In genomic region chr4:1400861-1401408, GRCh38 we compare ENCODE assay signal across 23 cellular contexts. TPM values are rescaled to one million over a fixed set of nuclear protein-coding genes. Genes with fewer than 3 reads are reported as not detected.
DNase-seq lines count a peak whose midpoint lies in the region; ATAC-seq and TF ChIP-seq lines count a peak whose summit lies in the region.
"Had no signal": no experiment of that assay in that cellular context is flagged by ENCODE, and none has a peak within 500 bp of the region (broad histone marks: within the 10 kb centered on the region; RNA-seq: fewer than 3 reads in every experiment).

No MANE protein-coding gene starts in this region.

- intact Hi-C loops in HCT116 (cut with micrococcal nuclease) = no loop called here

- RAD21 ChIA-PET in HCT116 (lab: Charles Lee; ENCODE audit: low non-redundant PET in 1 of 2, low total read pairs in 2 of 2, uncharacterized antibody in 2 of 2, unreplicated experiment in 2 of 2) = no interaction called here

- no TSS peak for BruUV-seq in HCT116 (replicated peaks; lab: Mats Ljungman, UMichigan)

- CTCF ChIA-PET in HCT116 (lab: Charles Lee) = interaction anchor here (2.9 kb wide), 1 partner anchor 112 kb away, joined by 7 read pairs; no protein-coding TSS in a partner anchor

- H3K36me3 ChIP-seq in HCT116 (ENCODE audit: control insufficient read depth in 1 of 2, insufficient read depth in 2 of 2, low read length in 2 of 2) = no peaks in the 10 kb centered on the region
- H3K36me3 ChIP-seq: MG63, prostate gland, uterus had no signal

- no peak overlapping the region for H3K4me2 ChIP-seq in HCT116 (ENCODE audit: low read length)

- no peak overlapping the region for H3K4me3 ChIP-seq in HCT116 (replicated peaks in 1 of 2; ENCODE audit: low read depth in 1 of 2, low read length in 2 of 2)
- H3K4me3 ChIP-seq: MG63, prostate gland, uterus had no signal

- peaks cover 0 to 7% of the 10 kb centered on the region in 2 experiments; a peak in 2 of 4 replicates for H3K9me3 ChIP-seq in HCT116 (ENCODE audit: control insufficient read depth in 1 of 2, insufficient read depth in 1 of 2, low read depth in 1 of 2, low read length in 2 of 2)
- H3K9me3 ChIP-seq: MG63, prostate gland, uterus had no signal

- POLR2A ChIA-PET in HCT116 (lab: Charles Lee) = no interaction called here

- no peak for TF ChIP-seq POLR2A in HCT116 (IDR thresholded peaks at IDR 0.05; ENCODE audit: borderline replicate concordance, extremely low read depth, insufficient read depth, insufficient read length)

- H2AFZ ChIP-seq in HCT116 (ENCODE audit: low read depth, low read length, poor library complexity, severe bottlenecking) = no peak overlapping the region

- TF ChIP-seq CTCF in HCT116 (IDR thresholded peaks at IDR 0.05 in 2 of 3, conservative IDR thresholded peaks at IDR 0.05 in 1 of 3; ENCODE audit: borderline replicate concordance in 1 of 3, insufficient read depth in 1 of 3, low read depth in 2 of 3, low read length in 2 of 3) = no peak

- H3K9me2 ChIP-seq in HCT116 (ENCODE audit: insufficient read depth) = no peaks in the 10 kb centered on the region

- no peak for TF ChIP-seq RAD21 in HCT116 (IDR thresholded peaks at IDR 0.05; ENCODE audit: low read depth)

- 0 out of 2 replicates have a peak, but pooled peaks have one; percentile 27 for ATAC-seq in HCT116
- ATAC-seq in GM19328 (IDR thresholded peaks at IDR 0.05; ENCODE audit: unreplicated experiment) = no peak
- ATAC-seq: activated CD4-positive, alpha-beta T cell treated with anti-CD3 and anti-CD28 coated beads for 36 hours; natural killer cell had no signal

- H3K79me2 ChIP-seq in HCT116 (ENCODE audit: insufficient read depth, low read length) = no peaks in the 10 kb centered on the region

- no peaks in the 10 kb centered on the region for H4K20me1 ChIP-seq in HCT116 (ENCODE audit: insufficient read depth)

- H3K27ac ChIP-seq in HCT116 (ENCODE audit: low read depth, low read length) = no peak overlapping the region
- H3K27ac ChIP-seq: prostate gland, uterus had no signal

- DNase-seq in activated gamma-delta T cell treated with Interleukin-2 at 50 U/mL for 16 hours (peak; percentile 2), activated gamma-delta T cell (lab: John Stamatoyannopoulos, UW) (no peak), HCT116 (ENCODE audit: low read depth, low spot score) (no peak), epidermal melanocyte (ENCODE audit: insufficient read length, low spot score) (peak; percentile 15), NCI-H524 treated with DMSO at 0.1 percent for 48 hours (lab: John Stamatoyannopoulos, UW) (no peak)
- DNase-seq in stimulated activated CD8-positive, alpha-beta memory T cell treated with anti-CD3 and anti-CD28 coated beads, Interleukin-4, amount 100 ng/mL, for 48 hours = peak; percentile 17
- no peak for DNase-seq in effector CD8-positive, alpha-beta T cell (lab: John Stamatoyannopoulos, UW)
- DNase-seq: ACHN; activated CD4-positive, alpha-beta T cell treated with anti-CD3 and anti-CD28 coated beads for 36 hours; hypothalamus; IMR-90; mesendoderm; MG63; natural killer cell; NCI-H1436 treated with DMSO at 0.1 percent for 48 hours; NCI-H2171 treated with DMSO at 0.1 percent for 48 hours; small intestine; stimulated activated CD4-positive, alpha-beta T cell treated with anti-CD3 and anti-CD28 coated beads, Interleukin-4, amount 100 ng/mL, for 4 hours had no signal

- no peak overlapping the region for H3K9ac ChIP-seq in HCT116 (ENCODE audit: low read length)

- H3K4me1 ChIP-seq in HCT116 (ENCODE audit: control insufficient read depth in 1 of 2, insufficient read depth in 2 of 2, low read length in 2 of 2) = no peaks in the 10 kb centered on the region

- H3K27me3 ChIP-seq in HCT116 (ENCODE audit: insufficient read depth, low read length) = no peaks in the 10 kb centered on the region

TF ChIP-seq in HCT116, 20 proteins besides CTCF, POLR2A, EP300 and RAD21:
- no peak for TF ChIP-seq EGR1 (IDR thresholded peaks at IDR 0.05; ENCODE audit: low read depth)
- no peak for TF ChIP-seq SP1 (IDR thresholded peaks at IDR 0.05; ENCODE audit: low read depth)
- TF ChIP-seq POLR2AphosphoS5 (IDR thresholded peaks at IDR 0.05; ENCODE audit: low read depth, low read length) = no peak
- TF ChIP-seq REST (IDR thresholded peaks at IDR 0.05; ENCODE audit: low read depth) = no peak
- TF ChIP-seq CEBPB (IDR thresholded peaks at IDR 0.05; ENCODE audit: low read depth) = no peak
- no peak for TF ChIP-seq EZH2 (IDR thresholded peaks at IDR 0.05)
- TF ChIP-seq CBX3 (IDR thresholded peaks at IDR 0.05; ENCODE audit: low read depth) = no peak

RNA-seq across cellular contexts. Expression of gene NKX1-1, which starts 5.3 kb away (rescaled TPM):
- not detected for total RNA-seq in HCT116 (2021; ENCODE audit: unreplicated experiment)
- not detected in 2 replicates for polyA plus RNA-seq in HCT116 (2012)
- total RNA-seq: activated CD4-positive, alpha-beta T cell treated with anti-CD3 and anti-CD28 coated beads for 36 hours; IMR-90; kidney epithelial cell; natural killer cell; prostate gland; subcutaneous adipose tissue; uterus had no signal
- polyA plus RNA-seq: IMR-90, small intestine had no signal

RNA-seq across cellular contexts. Expression of gene UVSSA, which starts 53.9 kb away (rescaled TPM):
- total RNA-seq in HCT116 (2021; ENCODE audit: unreplicated experiment) = 30.5 TPM
- polyA plus RNA-seq in HCT116 (2012) = 12.1 and 15.2 TPM in 2 replicates

Comparison
In these comparisons a context has a peak if more than half of its experiments do, and no peak if none do; other contexts are left out.
1. DNase-seq: peak in activated gamma-delta T cell treated with Interleukin-2 at 50 U/mL for 16 hours (single experiment), epidermal melanocyte (single experiment) and stimulated activated CD8-positive, alpha-beta memory T cell treated with anti-CD3 and anti-CD28 coated beads, Interleukin-4, amount 100 ng/mL, for 48 hours (single experiment); none in activated gamma-delta T cell (single experiment), HCT116 (single experiment), NCI-H524 treated with DMSO at 0.1 percent for 48 hours (single experiment) and effector CD8-positive, alpha-beta T cell (single experiment).